Comparison of ENCODE assay signal across 21 cellular contexts in genomic region chr1:239389703-239390102, GRCh38. TPM values are rescaled to one million over a fixed set of nuclear protein-coding genes. Genes with fewer than 3 reads are reported as not detected.
DNase-seq lines count a peak whose midpoint lies in the region; ATAC-seq and TF ChIP-seq lines count a peak whose summit lies in the region.
"Had no signal": no experiment of that assay in that cellular context is flagged by ENCODE, and none has a peak within 500 bp of the region (broad histone marks: within the 10 kb centered on the region; RNA-seq: fewer than 3 reads in every experiment).

No MANE protein-coding gene starts in this region.

- no peaks in the 10 kb centered on the region for H3K36me3 ChIP-seq in HEK293 (ENCODE audit: control insufficient read depth in 2 of 2, insufficient read depth in 1 of 2, low read length in 2 of 2)

- 0 out of 2 replicates have a peak, but pooled peaks cover 3% of the 10 kb centered on the region for H3K4me1 ChIP-seq in HEK293 (ENCODE audit: control insufficient read depth, insufficient read depth, low read length)

- intact Hi-C loops in Right ventricle myocardium superior (cut with DNase I): no loop called here

- no peak overlapping the region for H3K4me3 ChIP-seq in HEK293 (ENCODE audit: low read depth, low read length)
- H3K4me3 ChIP-seq: PC-9 had no signal

- POLR2A ChIA-PET in HEK293 (lab: Yijun Ruan, JAX): no interaction called here
- POLR2A ChIA-PET in WTC11 (lab: Charles Lee): no interaction called here

- no peaks in the 10 kb centered on the region for H3K9me3 Mint-ChIP-seq in WTC11

- DNase-seq in Daoy (ENCODE audit: low read depth): peak; percentile 44
- peak; percentile 40 for DNase-seq in SW480 (ENCODE audit: low spot score)
- peak; percentile 34 for DNase-seq in myocyte (ENCODE audit: low read depth)
- no peak for DNase-seq in substantia nigra (lab: John Stamatoyannopoulos, UW)
- no peak for DNase-seq in WTC11 (ENCODE audit: low spot score)
- no peak for DNase-seq in Right ventricle myocardium superior
- DNase-seq in GM13977 (ENCODE audit: low spot score): no peak
- DNase-seq: ACHN, AML-193, COR-L47, HCEC 1CT, MV-4-11, NCI-H1417, NCI-H1930, NCI-H2171 treated with DMSO at 0.1 percent for 48 hours, NCI-H446 treated with DMSO at 0.1 percent for 48 hours, PC-9, T-helper 1 cell had no signal

- CTCF ChIA-PET in HEK293 (lab: Yijun Ruan, JAX) (interaction anchor here (1.1 kb wide), 1 partner anchor 426 kb away, joined by 4 read pairs; no protein-coding TSS in a partner anchor), WTC11 (lab: Charles Lee) (interaction anchor here (1.1 kb wide), 1 partner anchor 508 kb away, joined by 3 read pairs; no protein-coding TSS in a partner anchor)

- H3K27ac ChIP-seq in HEK293 (ENCODE audit: extremely low read depth, low read depth, low read length) (no peak overlapping the region), substantia nigra (ENCODE audit: low read depth, low read length, poor library complexity, severe bottlenecking) (no peak overlapping the region)
- H3K27ac ChIP-seq: PC-9 had no signal

- H3K36me3 Mint-ChIP-seq in WTC11: no peaks in the 10 kb centered on the region

- ATAC-seq in WTC11 (no peak), Right ventricle myocardium superior (ENCODE audit: poor library complexity) (no peak)

- no peaks in the 10 kb centered on the region for H3K9me3 ChIP-seq in HEK293 (ENCODE audit: control insufficient read depth, insufficient read depth, low read depth, low read length)

- H3K4me3 Mint-ChIP-seq in WTC11: no peak overlapping the region
- H3K4me3 Mint-ChIP-seq: IgD-negative memory B cell had no signal

- peaks cover 18% of the 10 kb centered on the region for H3K4me1 Mint-ChIP-seq in WTC11
- H3K4me1 Mint-ChIP-seq: IgD-negative memory B cell had no signal

- no peak overlapping the region for H3K27ac Mint-ChIP-seq in WTC11
- H3K27ac Mint-ChIP-seq: CD14-positive monocyte, IgD-negative memory B cell had no signal

- TF ChIP-seq CTCF in HEK293 (tag by site-specific recombination; IDR thresholded peaks at IDR 0.05) (no peak), WTC11 (IDR thresholded peaks at IDR 0.05) (no peak), GM13977 (IDR thresholded peaks at IDR 0.05; ENCODE audit: extremely low read depth, insufficient read depth, missing control alignments) (no peak)

- in situ Hi-C loops in GM13977 (cut with MboI; ENCODE audit: low pct_unique_long_range_greater_than_20kb, low sequenced_read_pairs, unreplicated experiment): no loop called here

- H3K27me3 Mint-ChIP-seq in WTC11 (ENCODE audit: low read depth): peaks cover 43% of the 10 kb centered on the region

TF ChIP-seq in HEK293, 187 proteins besides CTCF, POLR2A, EP300 and RAD21:
- TF ChIP-seq TCF7L2 (IDR thresholded peaks at IDR 0.05; ENCODE audit: borderline replicate concordance, low read depth, low read length) (no peak), ZNF654 (tag by site-specific recombination; IDR thresholded peaks at IDR 0.05; ENCODE audit: low read depth) (no peak), ZNF555 (tag by site-specific recombination; conservative IDR thresholded peaks at IDR 0.05) (no peak), YY1 (tag by site-specific recombination; IDR thresholded peaks at IDR 0.05) (no peak), SP3 (tag by site-specific recombination; IDR thresholded peaks at IDR 0.05) (0 out of 2 replicates have a peak, but pooled peaks have one; percentile 9), ZNF391 (tag by site-specific recombination; IDR thresholded peaks at IDR 0.05; ENCODE audit: borderline replicate concordance, low read depth) (no peak), ZNF140 (tag by site-specific recombination; IDR thresholded peaks at IDR 0.05) (no peak)

TF ChIP-seq in WTC11, 78 proteins besides CTCF, POLR2A, EP300 and RAD21:
- no peak for TF ChIP-seq EMX1 (CRISPR knock-in tag; IDR thresholded peaks at IDR 0.05)
- TF ChIP-seq ZNF263 (CRISPR knock-in tag; IDR thresholded peaks at IDR 0.05; ENCODE audit: low read depth): no peak
- no peak for TF ChIP-seq ZBTB43 (CRISPR knock-in tag; IDR thresholded peaks at IDR 0.05)
- TF ChIP-seq ZNF121 (CRISPR knock-in tag; IDR thresholded peaks at IDR 0.05): no peak
- no peak for TF ChIP-seq PREB (CRISPR knock-in tag; IDR thresholded peaks at IDR 0.05; ENCODE audit: borderline replicate concordance)
- TF ChIP-seq ZNF219 (CRISPR knock-in tag; IDR thresholded peaks at IDR 0.05; ENCODE audit: borderline replicate concordance): no peak
- TF ChIP-seq ZNF138 (CRISPR knock-in tag; conservative IDR thresholded peaks at IDR 0.05): no peak
- no peak for TF ChIP-seq ATF6 (CRISPR knock-in tag; IDR thresholded peaks at IDR 0.05)
- TF ChIP-seq ETV6 (CRISPR knock-in tag; IDR thresholded peaks at IDR 0.05): no peak
- TF ChIP-seq ATF3 (CRISPR knock-in tag; conservative IDR thresholded peaks at IDR 0.05): no peak
- TF ChIP-seq JAZF1 (CRISPR knock-in tag; IDR thresholded peaks at IDR 0.05): no peak
- no peak for TF ChIP-seq NFATC4 (CRISPR knock-in tag; IDR thresholded peaks at IDR 0.05)
- no peak for TF ChIP-seq ZNF232 (CRISPR knock-in tag; IDR thresholded peaks at IDR 0.05)
- no peak for TF ChIP-seq TP53 (CRISPR knock-in tag; IDR thresholded peaks at IDR 0.05)
- no peak for TF ChIP-seq E2F5 (CRISPR knock-in tag; IDR thresholded peaks at IDR 0.05)
- no peak for TF ChIP-seq ZBTB21 (CRISPR knock-in tag; IDR thresholded peaks at IDR 0.05; ENCODE audit: borderline replicate concordance)
- no peak for TF ChIP-seq HMGXB4 (CRISPR knock-in tag; IDR thresholded peaks at IDR 0.05)
TF ChIP-seq in WTC11: peak in this region for 0.

RNA-seq across cellular contexts. Expression of gene CHRM3, which starts 3.3 kb away (rescaled TPM):
- total RNA-seq in Daoy (2014; rRNA removed; shearing (Covaris generic)): 0.45 and 1.5 TPM in 2 replicates
- total RNA-seq in myocyte: 1.3 and 1.8 TPM in 2 replicates
- 0.50 TPM for polyA plus RNA-seq in myocyte (2012)
- total RNA-seq in WTC11 (2021): 6.9 to 8.4 TPM (median 8.3 TPM) in 3 replicates
- total RNA-seq in Right ventricle myocardium superior: 0.38 TPM
- polyA plus RNA-seq: CD14-positive monocyte, IgD-negative memory B cell had no signal

Comparison
In these comparisons a context has a peak if more than half of its experiments do, and no peak if none do; other contexts are left out.
1. DNase-seq: peak in Daoy (single experiment), SW480 (single experiment) and myocyte (single experiment); none in substantia nigra (0 of 49), WTC11 (single experiment), Right ventricle myocardium superior (single experiment) and GM13977 (single experiment).